Comparison of ENCODE assay signal across 1 cellular context in the genomic region with DNA sequence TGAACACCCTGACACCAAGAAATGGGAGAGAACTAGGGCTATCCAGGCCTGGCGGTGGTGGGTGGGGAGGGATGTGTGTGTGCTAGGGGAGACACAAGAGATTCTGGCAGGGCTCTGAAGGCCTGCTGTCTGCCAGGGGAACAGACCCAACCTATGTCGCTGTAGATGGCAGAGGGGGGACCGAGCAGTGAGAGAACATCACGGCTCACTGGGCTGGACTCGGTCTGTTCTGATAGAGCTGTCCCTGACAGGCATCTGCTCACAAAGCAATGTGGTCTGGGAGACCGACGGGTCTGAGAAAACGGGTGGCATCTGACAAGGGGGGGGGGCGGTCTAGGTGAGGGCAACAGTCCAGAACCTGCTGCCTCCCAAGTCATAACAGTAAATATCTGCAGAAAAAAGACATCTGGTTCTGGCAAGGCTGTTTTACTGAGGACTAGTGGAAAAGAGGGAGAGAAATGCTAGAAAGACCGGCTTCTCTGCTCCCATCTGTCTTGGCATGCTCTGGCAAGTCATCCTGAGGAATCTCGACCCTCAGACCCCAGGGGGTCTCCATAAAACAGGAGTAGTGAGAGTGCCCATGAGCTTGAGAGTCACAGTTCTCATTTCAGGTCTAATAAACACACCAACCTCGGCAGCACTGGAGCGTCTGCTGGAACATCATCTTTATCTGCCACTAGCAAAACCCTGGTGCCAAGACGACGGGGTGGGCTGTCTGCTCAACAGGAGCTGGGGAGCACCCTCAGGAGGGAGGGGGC.
TF ChIP-seq lines count a peak whose summit lies in the region.

No MANE protein-coding gene starts in this region.

TF ChIP-seq in GM23338, 12 proteins besides CTCF, POLR2A, EP300 and RAD21 (continued from another document):
- TF ChIP-seq, protein P1, sequence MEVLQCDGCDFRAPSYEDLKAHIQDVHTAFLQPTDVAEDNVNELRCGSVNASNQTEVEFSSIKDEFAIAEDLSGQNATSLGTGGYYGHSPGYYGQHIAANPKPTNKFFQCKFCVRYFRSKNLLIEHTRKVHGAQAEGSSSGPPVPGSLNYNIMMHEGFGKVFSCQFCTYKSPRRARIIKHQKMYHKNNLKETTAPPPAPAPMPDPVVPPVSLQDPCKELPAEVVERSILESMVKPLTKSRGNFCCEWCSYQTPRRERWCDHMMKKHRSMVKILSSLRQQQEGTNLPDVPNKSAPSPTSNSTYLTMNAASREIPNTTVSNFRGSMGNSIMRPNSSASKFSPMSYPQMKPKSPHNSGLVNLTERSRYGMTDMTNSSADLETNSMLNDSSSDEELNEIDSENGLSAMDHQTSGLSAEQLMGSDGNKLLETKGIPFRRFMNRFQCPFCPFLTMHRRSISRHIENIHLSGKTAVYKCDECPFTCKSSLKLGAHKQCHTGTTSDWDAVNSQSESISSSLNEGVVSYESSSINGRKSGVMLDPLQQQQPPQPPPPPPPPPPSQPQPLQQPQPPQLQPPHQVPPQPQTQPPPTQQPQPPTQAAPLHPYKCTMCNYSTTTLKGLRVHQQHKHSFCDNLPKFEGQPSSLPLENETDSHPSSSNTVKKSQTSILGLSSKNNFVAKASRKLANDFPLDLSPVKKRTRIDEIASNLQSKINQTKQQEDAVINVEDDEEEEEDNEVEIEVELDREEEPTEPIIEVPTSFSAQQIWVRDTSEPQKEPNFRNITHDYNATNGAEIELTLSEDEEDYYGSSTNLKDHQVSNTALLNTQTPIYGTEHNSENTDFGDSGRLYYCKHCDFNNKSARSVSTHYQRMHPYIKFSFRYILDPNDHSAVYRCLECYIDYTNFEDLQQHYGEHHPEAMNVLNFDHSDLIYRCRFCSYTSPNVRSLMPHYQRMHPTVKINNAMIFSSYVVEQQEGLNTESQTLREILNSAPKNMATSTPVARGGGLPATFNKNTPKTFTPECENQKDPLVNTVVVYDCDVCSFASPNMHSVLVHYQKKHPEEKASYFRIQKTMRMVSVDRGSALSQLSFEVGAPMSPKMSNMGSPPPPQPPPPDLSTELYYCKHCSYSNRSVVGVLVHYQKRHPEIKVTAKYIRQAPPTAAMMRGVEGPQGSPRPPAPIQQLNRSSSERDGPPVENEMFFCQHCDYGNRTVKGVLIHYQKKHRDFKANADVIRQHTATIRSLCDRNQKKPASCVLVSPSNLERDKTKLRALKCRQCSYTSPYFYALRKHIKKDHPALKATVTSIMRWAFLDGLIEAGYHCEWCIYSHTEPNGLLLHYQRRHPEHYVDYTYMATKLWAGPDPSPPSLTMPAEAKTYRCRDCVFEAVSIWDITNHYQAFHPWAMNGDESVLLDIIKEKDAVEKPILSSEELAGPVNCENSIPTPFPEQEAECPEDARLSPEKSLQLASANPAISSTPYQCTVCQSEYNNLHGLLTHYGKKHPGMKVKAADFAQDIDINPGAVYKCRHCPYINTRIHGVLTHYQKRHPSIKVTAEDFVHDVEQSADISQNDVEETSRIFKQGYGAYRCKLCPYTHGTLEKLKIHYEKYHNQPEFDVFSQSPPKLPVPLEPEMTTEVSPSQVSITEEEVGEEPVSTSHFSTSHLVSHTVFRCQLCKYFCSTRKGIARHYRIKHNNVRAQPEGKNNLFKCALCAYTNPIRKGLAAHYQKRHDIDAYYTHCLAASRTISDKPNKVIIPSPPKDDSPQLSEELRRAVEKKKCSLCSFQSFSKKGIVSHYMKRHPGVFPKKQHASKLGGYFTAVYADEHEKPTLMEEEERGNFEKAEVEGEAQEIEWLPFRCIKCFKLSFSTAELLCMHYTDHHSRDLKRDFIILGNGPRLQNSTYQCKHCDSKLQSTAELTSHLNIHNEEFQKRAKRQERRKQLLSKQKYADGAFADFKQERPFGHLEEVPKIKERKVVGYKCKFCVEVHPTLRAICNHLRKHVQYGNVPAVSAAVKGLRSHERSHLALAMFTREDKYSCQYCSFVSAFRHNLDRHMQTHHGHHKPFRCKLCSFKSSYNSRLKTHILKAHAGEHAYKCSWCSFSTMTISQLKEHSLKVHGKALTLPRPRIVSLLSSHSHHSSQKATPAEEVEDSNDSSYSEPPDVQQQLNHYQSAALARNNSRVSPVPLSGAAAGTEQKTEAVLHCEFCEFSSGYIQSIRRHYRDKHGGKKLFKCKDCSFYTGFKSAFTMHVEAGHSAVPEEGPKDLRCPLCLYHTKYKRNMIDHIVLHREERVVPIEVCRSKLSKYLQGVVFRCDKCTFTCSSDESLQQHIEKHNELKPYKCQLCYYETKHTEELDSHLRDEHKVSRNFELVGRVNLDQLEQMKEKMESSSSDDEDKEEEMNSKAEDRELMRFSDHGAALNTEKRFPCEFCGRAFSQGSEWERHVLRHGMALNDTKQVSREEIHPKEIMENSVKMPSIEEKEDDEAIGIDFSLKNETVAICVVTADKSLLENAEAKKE (CRISPR knock-in tag; IDR thresholded peaks at IDR 0.05): no peak
- TF ChIP-seq STAT1 (IDR thresholded peaks at IDR 0.05; ENCODE audit: unreplicated experiment) (no peak), ZNF331 (CRISPR knock-in tag; IDR thresholded peaks at IDR 0.05; ENCODE audit: low read depth) (no peak), POLR2AphosphoS5 (IDR thresholded peaks at IDR 0.05; ENCODE audit: low read depth) (no peak)
